ENCODE assay signal across 17 cellular contexts in genomic region chr15:81945014-81945615, GRCh38.
"Had no signal": no experiment of that assay in that cellular context is flagged by ENCODE, and none has a peak within 500 bp of the region (broad histone marks: within the 10 kb centered on the region; RNA-seq: fewer than 3 reads in every experiment).

No MANE protein-coding gene starts in this region.

- H3K27ac Mint-ChIP-seq: activated naive CD4-positive, alpha-beta T cell treated with anti-CD3 and anti-CD28 coated beads, Interleukin-2, amount 50 U/mL, for 72 hours; memory B cell had no signal

- H3K9me3 ChIP-seq: adrenal gland, prostate gland, transverse colon had no signal

- H3K27ac ChIP-seq: adrenal gland, esophagus muscularis mucosa, gastroesophageal sphincter, heart right ventricle, prostate gland, right atrium auricular region, transverse colon had no signal

- DNase-seq: activated CD4-positive, alpha-beta T cell treated with anti-CD3 and anti-CD28 coated beads, Interleukin-2, amount 50 U/mL, for 4 hours; activated CD4-positive, CD25-positive, alpha-beta regulatory T cell treated with anti-CD3 and anti-CD28 coated beads, Interleukin-2, amount 50 U/mL, for 72 hours; activated gamma-delta T cell; adrenal gland; cerebellar nuclear complex; cortex of kidney; heart right ventricle; naive thymus-derived CD4-positive, alpha-beta T cell; stimulated activated naive CD8-positive, alpha-beta T cell treated with anti-CD3 and anti-CD28 coated beads, Interleukin-15, Interleukin-2, amounts not matched to agents 100 U/mL and 50 U/mL, for 24 hours; substantia nigra; transverse colon had no signal

- H3K36me3 Mint-ChIP-seq: memory B cell; naive thymus-derived CD4-positive, alpha-beta T cell had no signal

- H3K27me3 ChIP-seq: adrenal gland, esophagus muscularis mucosa, gastroesophageal sphincter, heart right ventricle, right atrium auricular region, transverse colon had no signal

- ATAC-seq: activated naive CD4-positive, alpha-beta T cell treated with anti-CD3 and anti-CD28 coated beads, Interleukin-2, amount 50 U/mL, for 72 hours; gastroesophageal sphincter; heart right ventricle; naive thymus-derived CD4-positive, alpha-beta T cell; stimulated activated naive CD8-positive, alpha-beta T cell treated with anti-CD3 and anti-CD28 coated beads, Interleukin-15, Interleukin-2, amounts not matched to agents 100 U/mL and 50 U/mL, for 24 hours had no signal

- H3K4me3 Mint-ChIP-seq: memory B cell; naive thymus-derived CD4-positive, alpha-beta T cell had no signal

- H3K4me3 ChIP-seq: adrenal gland, esophagus muscularis mucosa, gastroesophageal sphincter, heart right ventricle, prostate gland, right atrium auricular region, transverse colon had no signal

- H3K4me1 ChIP-seq: adrenal gland, esophagus muscularis mucosa, gastroesophageal sphincter, heart right ventricle, prostate gland, right atrium auricular region, transverse colon had no signal

- H3K36me3 ChIP-seq: adrenal gland, esophagus muscularis mucosa, gastroesophageal sphincter, heart right ventricle, prostate gland, right atrium auricular region, transverse colon had no signal
